39 cellular contexts compared by ENCODE assay signal in the genomic region with DNA sequence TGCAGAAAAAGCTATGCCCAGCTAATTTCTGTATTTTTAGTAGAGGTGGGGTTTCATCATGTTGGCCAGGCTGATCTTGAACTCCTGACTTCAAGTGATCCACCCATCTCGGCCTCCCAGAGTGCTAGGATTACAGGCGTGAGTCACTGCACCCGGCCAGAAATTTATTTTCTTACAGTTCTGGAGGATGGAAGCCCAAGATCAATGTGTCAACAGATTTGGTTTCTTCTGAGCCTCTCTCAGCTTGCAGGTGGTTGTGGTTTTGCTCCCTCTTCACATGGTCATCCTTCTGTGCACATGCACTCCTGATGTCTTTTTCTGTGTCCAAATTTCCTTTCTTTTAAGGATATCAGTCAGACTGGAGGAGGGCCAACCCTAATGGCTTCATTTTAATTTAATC. TPM values are rescaled to one million over a fixed set of nuclear protein-coding genes. Genes with fewer than 3 reads are reported as not detected.
DNase-seq lines count a peak whose midpoint lies in the region; ATAC-seq, FAIRE-seq and TF ChIP-seq lines count a peak whose summit lies in the region.
"Had no signal": no experiment of that assay in that cellular context is flagged by ENCODE, and none has a peak within 500 bp of the region (broad histone marks: within the 10 kb centered on the region; RNA-seq: fewer than 3 reads in every experiment).

No MANE protein-coding gene starts in this region.

- DNase-seq in DMS79 (lab: John Stamatoyannopoulos, UW) (peak; percentile 63), IMR-90 (peak; percentile 46), OCI-LY7 (ENCODE audit: low spot score) (peak; percentile 64), fibroblast of peridontal ligament (ENCODE audit: extremely low read depth) (peak; percentile 27), hepatic stellate cell (ENCODE audit: low spot score) (no peak), spleen (no peak), kidney (no peak)
- DNase-seq: activated CD4-positive, alpha-beta memory T cell treated with anti-CD3 and anti-CD28 coated beads for 36 hours; activated CD4-positive, CD25-positive, alpha-beta regulatory T cell treated with anti-CD3 and anti-CD28 coated beads, Interleukin-2, amount 50 U/mL, for 72 hours; activated CD8-positive, alpha-beta memory T cell treated with anti-CD3 and anti-CD28 coated beads, Interleukin-2, amount 50 U/mL, for 4 hours; activated naive CD4-positive, alpha-beta T cell treated with anti-CD3 and anti-CD28 coated beads for 36 hours; adrenal gland; brain microvascular endothelial cell; Calu3; effector CD4-positive, alpha-beta T cell; GOT3; head of caudate nucleus; kidney glomerular epithelial cell; mammary epithelial cell; NCI-H1048; NCI-H1694; NCI-H2171 treated with DMSO at 0.1 percent for 48 hours; NCI-H524; NK-92 treated with Interleukin-12 subunit alpha and Interleukin-12 subunit beta, amount 100 ng/mL, for 24 hours; ovary; retina; SJCRH30; stimulated activated CD4-positive, alpha-beta T cell treated with anti-CD3 and anti-CD28 coated beads, Interleukin-2, amount 100 ng/mL, for 24 hours; stomach; T-cell; trophoblast cell had no signal

- H2AK5ac ChIP-seq in IMR-90 (ENCODE audit: low read depth, low read length) = no peak overlapping the region

- H3K9me3 ChIP-seq in IMR-90 (ENCODE audit: control insufficient read depth, insufficient read depth, low read length) (peaks cover 2% of the 10 kb centered on the region), OCI-LY7 (ENCODE audit: low read length) (peaks cover 4% of the 10 kb centered on the region; the same call in 1 of the 2 replicates), spleen (peaks cover 0 to 17% (median 4%) of the 10 kb centered on the region in 8 donors), kidney (ENCODE audit: control insufficient read depth in 1 of 2, low read length in 2 of 2) (peaks cover 0 to 5% of the 10 kb centered on the region in 2 donors)
- H3K9me3 ChIP-seq: adrenal gland, ovary, SJCRH30 had no signal

- H3K56ac ChIP-seq in IMR-90 (ENCODE audit: extremely low read depth, insufficient read depth, low read length) = no peak overlapping the region

- H3K9ac ChIP-seq in IMR-90 (ENCODE audit: low read depth, low read length) (no peak overlapping the region), kidney (ENCODE audit: low read length in 2 of 2) (no peak overlapping the region)

- no peaks in the 10 kb centered on the region for H3K79me1 ChIP-seq in IMR-90 (ENCODE audit: low read depth in 1 of 2, low read length in 2 of 2)

- no CpG with 5 or more reads among the region's 3 CpGs for WGBS in IMR-90 (ENCODE audit: extremely low coverage in 2 of 2, insufficient read length in 1 of 2), 2 experiments
- WGBS in spleen, 5 donors = 75 to 91% (median 85%) methylated on average over 3 of the region's 3 CpGs

- no peak overlapping the region for H3K14ac ChIP-seq in IMR-90 (replicated peaks; ENCODE audit: low read depth, low read length)

- POLR2A ChIA-PET in IMR-90 (lab: Charles Lee; ENCODE audit: unreplicated experiment) = no interaction called here
- POLR2A ChIA-PET in OCI-LY7 (lab: Charles Lee) = interaction anchor here (0.9 to 1.3 kb wide), 2 partner anchors 11 to 12 kb away, joined by 4 to 6 read pairs; no protein-coding TSS in a partner anchor

- no TSS peak for BruUV-seq in IMR-90 (replicated peaks; lab: Mats Ljungman, UMichigan)
- BruUV-seq in OCI-LY7 (replicated peaks; lab: Mats Ljungman, UMichigan) = no TSS peak

- H2BK5ac ChIP-seq in IMR-90 (ENCODE audit: low read depth, low read length, poor library complexity, severe bottlenecking) = no peak overlapping the region

- no peak overlapping the region for H2BK15ac ChIP-seq in IMR-90 (ENCODE audit: low read depth, low read length)

- CTCF ChIA-PET in IMR-90 (lab: Yijun Ruan, JAX) = no interaction called here
- CTCF ChIA-PET in OCI-LY7 (lab: Charles Lee; ENCODE audit: unreplicated experiment) = no interaction called here

- no peak overlapping the region for H3K4me3 ChIP-seq in IMR-90 (ENCODE audit: insufficient read depth, low read depth, low read length)
- H3K4me3 ChIP-seq in OCI-LY7 (ENCODE audit: low read depth, low read length, poor library complexity, severe bottlenecking) = peak overlapping the region; percentile 34
- H3K4me3 ChIP-seq in spleen = no peak overlapping the region
- no peak overlapping the region for H3K4me3 ChIP-seq in kidney (ENCODE audit: low read length in 2 of 2)
- H3K4me3 ChIP-seq: adrenal gland, ovary, SJCRH30, smooth muscle cell, stomach had no signal

- TF ChIP-seq RAD21 in IMR-90 (IDR thresholded peaks at IDR 0.05; ENCODE audit: low read length) = no peak

- in situ Hi-C loops in IMR-90 (cut with MboI; ENCODE audit: low sequenced_read_pairs) = no loop called here

- H3K27me3 ChIP-seq in IMR-90 (ENCODE audit: control insufficient read depth, insufficient read depth, low read length) (peaks cover 4% of the 10 kb centered on the region), spleen (replicated peaks in 1 of 7) (peaks cover 0 to 5% (median 0%) of the 10 kb centered on the region in 7 donors)
- H3K27me3 ChIP-seq: adrenal gland, brain microvascular endothelial cell, ovary, SJCRH30, stomach had no signal

- no peaks in the 10 kb centered on the region for H3K79me2 ChIP-seq in OCI-LY7 (ENCODE audit: insufficient read depth, low read depth, low read length)

- H3K27ac ChIP-seq in IMR-90 (ENCODE audit: insufficient read depth, low read length) = no peak overlapping the region
- H3K27ac ChIP-seq in OCI-LY7 (ENCODE audit: low read depth, low read length, poor library complexity, severe bottlenecking) = peak overlapping the region; percentile 49
- no peak overlapping the region for H3K27ac ChIP-seq in spleen
- no peak overlapping the region for H3K27ac ChIP-seq in kidney (ENCODE audit: low read depth in 2 of 2, low read length in 2 of 2)
- H3K27ac ChIP-seq: adrenal gland, brain microvascular endothelial cell, C4-2B, ovary, SJCRH30, stomach had no signal

- no peak overlapping the region for H3K4ac ChIP-seq in IMR-90 (ENCODE audit: low read depth, low read length)

- H2AK9ac ChIP-seq in IMR-90 (replicated peaks; ENCODE audit: low read depth, low read length, poor library complexity) = no peak overlapping the region

- no peak overlapping the region for H3K18ac ChIP-seq in IMR-90 (ENCODE audit: low read depth, low read length)

- dilution Hi-C loops in IMR-90 (cut with HindIII; ENCODE audit: low sequenced_read_pairs, unreplicated experiment) = no loop called here

- H3K23ac ChIP-seq in IMR-90 (ENCODE audit: low read depth, low read length) = no peak overlapping the region

- H3K4me2 ChIP-seq in IMR-90 (ENCODE audit: low read depth, low read length) (no peak overlapping the region), OCI-LY7 (ENCODE audit: low read length) (peak overlapping the region; percentile 58)
- H3K4me2 ChIP-seq: smooth muscle cell had no signal

- H2AFZ ChIP-seq in IMR-90 (replicated peaks; ENCODE audit: low read length, poor library complexity) (no peak overlapping the region), OCI-LY7 (ENCODE audit: low read length) (peak overlapping the region; percentile 55; the same call in 1 of the 2 replicates)

- intact Hi-C loops in IMR-90 (cut with micrococcal nuclease) (no loop called here), OCI-LY7 (cut with micrococcal nuclease; ENCODE audit: unreplicated experiment) (loop anchor here (10.0 kb wide), 1 partner anchor 313 kb away; the partner anchor contains the start of gene RGS16), spleen (cut with DNase I; ENCODE audit: low total_unique reads) (no loop called here), kidney (cut with DNase I) (no loop called here)

- H4K91ac ChIP-seq in IMR-90 (ENCODE audit: insufficient read depth, low read depth, low read length) = no peak overlapping the region

- TF ChIP-seq CTCF in IMR-90 (conservative IDR thresholded peaks at IDR 0.05; ENCODE audit: low read depth, low read length) = no peak
- TF ChIP-seq CTCF in OCI-LY7 (conservative IDR thresholded peaks at IDR 0.05; ENCODE audit: low read length) = no peak
- TF ChIP-seq CTCF in spleen (IDR thresholded peaks at IDR 0.05 in 8 of 11, conservative IDR thresholded peaks at IDR 0.05 in 3 of 11) = no peak
- no peak for TF ChIP-seq CTCF in kidney (IDR thresholded peaks at IDR 0.05; ENCODE audit: borderline replicate concordance, extremely low read depth, insufficient read depth)

- H3K36me3 ChIP-seq in IMR-90 (ENCODE audit: control insufficient read depth, insufficient read depth, low read length) (no peaks in the 10 kb centered on the region), OCI-LY7 (ENCODE audit: insufficient read depth, low read length) (no peaks in the 10 kb centered on the region), spleen (no peaks in the 10 kb centered on the region), kidney (ENCODE audit: control insufficient read depth in 1 of 2, insufficient read depth in 2 of 2, low read length in 2 of 2) (no peaks in the 10 kb centered on the region)
- H3K36me3 ChIP-seq: adrenal gland, brain microvascular endothelial cell, ovary, SJCRH30, stomach had no signal

- no peak overlapping the region for H2BK120ac ChIP-seq in IMR-90 (ENCODE audit: low read depth, low read length)

- FAIRE-seq in kidney (lab: Jason Lieb, UNC) = no peak
- FAIRE-seq: GM12892 had no signal

- no peak overlapping the region for H4K5ac ChIP-seq in IMR-90 (ENCODE audit: low read depth, low read length)

- no peak for ATAC-seq in IMR-90 (ENCODE audit: low read depth)
- no peak for ATAC-seq in GM21529 (IDR thresholded peaks at IDR 0.05; ENCODE audit: unreplicated experiment)
- ATAC-seq: Panc1, T-cell had no signal

- no peak for TF ChIP-seq POLR2A in IMR-90 (IDR thresholded peaks at IDR 0.05; ENCODE audit: low read depth, low read length)
- TF ChIP-seq POLR2A in spleen (IDR thresholded peaks at IDR 0.05) = no peak

- H3K4me1 ChIP-seq in IMR-90 (ENCODE audit: control insufficient read depth, insufficient read depth, low read length) (no peaks in the 10 kb centered on the region), OCI-LY7 (ENCODE audit: insufficient read depth, low read length, poor library complexity, severe bottlenecking) (peaks cover 16% of the 10 kb centered on the region), spleen (no peaks in the 10 kb centered on the region), kidney (ENCODE audit: control insufficient read depth in 1 of 2, insufficient read depth in 1 of 2, low read depth in 1 of 2, low read length in 2 of 2) (no peaks in the 10 kb centered on the region)
- H3K4me1 ChIP-seq: adrenal gland, SJCRH30, stomach had no signal

- no peaks in the 10 kb centered on the region for H3K9me1 ChIP-seq in IMR-90 (ENCODE audit: insufficient read depth, low read length)

- H4K8ac ChIP-seq in IMR-90 (ENCODE audit: low read depth in 2 of 2, low read length in 2 of 2) = no peak overlapping the region

- H4K20me1 ChIP-seq in IMR-90 (ENCODE audit: insufficient read depth, low read length) (no peaks in the 10 kb centered on the region), OCI-LY7 (ENCODE audit: insufficient read depth, low read length) (no peaks in the 10 kb centered on the region)

- H2BK20ac ChIP-seq in IMR-90 (ENCODE audit: low read depth, low read length) = no peak overlapping the region

- H3K9me2 ChIP-seq in OCI-LY7 (ENCODE audit: insufficient read depth, low read length) = no peaks in the 10 kb centered on the region

RNA-seq across cellular contexts. Expression of gene SHCBP1L, which starts 35.6 kb away (rescaled TPM):
- total RNA-seq in IMR-90 (2012; rRNA removed) = not detected in 2 replicates
- polyA plus RNA-seq in IMR-90 (2012; rRNA removed) = not detected in 2 replicates
- polyA plus RNA-seq in IMR-90 (2012; cell fraction: cytosol; rRNA removed) = not detected in 2 replicates
- not detected in 2 replicates for polyA plus RNA-seq in IMR-90 (2012; cell fraction: nucleus; rRNA removed; ENCODE audit: low replicate concordance)
- 0.49 TPM in 1 of 2 replicates, not detected in the other for total RNA-seq in OCI-LY7 (2014; rRNA removed; shearing (Covaris generic))
- 0.65 and 1.5 TPM in 2 replicates for total RNA-seq in OCI-LY7 (2022)
- total RNA-seq in spleen = not detected
- not detected for polyA plus RNA-seq in spleen
- not detected for total RNA-seq in kidney
- polyA plus RNA-seq in kidney (ENCODE audit: insufficient read depth, low read depth, low replicate concordance) = not detected
- total RNA-seq: activated CD4-positive, alpha-beta memory T cell treated with anti-CD3 and anti-CD28 coated beads for 36 hours; activated naive CD4-positive, alpha-beta T cell treated with anti-CD3 and anti-CD28 coated beads for 36 hours; activated T-helper 1 cell treated with anti-CD3 and anti-CD28 coated beads, Interleukin-12 subunit alpha, Interleukin-12 subunit beta, Interleukin-2, Interleukin-4 antibody, amounts not matched to agents 30 ng/mL and 10 ng/mL and 1 ng/mL, durations not matched to agents 14 hours and 24 hours and 36 hours; adrenal gland; Calu3; mammary epithelial cell; mucosa of gallbladder; ovary; SJCRH30; smooth muscle cell; stomach; T-cell had no signal
- polyA plus RNA-seq: adrenal gland, mammary epithelial cell, neural cell, ovary, smooth muscle cell, stomach had no signal

Comparison
In these comparisons a context has a peak if more than half of its experiments do, and no peak if none do; other contexts are left out.
1. DNase-seq: peak in DMS79 (single experiment), IMR-90 (single experiment), OCI-LY7 (single experiment) and fibroblast of peridontal ligament (single experiment); none in hepatic stellate cell (single experiment), spleen (single experiment) and kidney (single experiment).